In the genomic region with DNA sequence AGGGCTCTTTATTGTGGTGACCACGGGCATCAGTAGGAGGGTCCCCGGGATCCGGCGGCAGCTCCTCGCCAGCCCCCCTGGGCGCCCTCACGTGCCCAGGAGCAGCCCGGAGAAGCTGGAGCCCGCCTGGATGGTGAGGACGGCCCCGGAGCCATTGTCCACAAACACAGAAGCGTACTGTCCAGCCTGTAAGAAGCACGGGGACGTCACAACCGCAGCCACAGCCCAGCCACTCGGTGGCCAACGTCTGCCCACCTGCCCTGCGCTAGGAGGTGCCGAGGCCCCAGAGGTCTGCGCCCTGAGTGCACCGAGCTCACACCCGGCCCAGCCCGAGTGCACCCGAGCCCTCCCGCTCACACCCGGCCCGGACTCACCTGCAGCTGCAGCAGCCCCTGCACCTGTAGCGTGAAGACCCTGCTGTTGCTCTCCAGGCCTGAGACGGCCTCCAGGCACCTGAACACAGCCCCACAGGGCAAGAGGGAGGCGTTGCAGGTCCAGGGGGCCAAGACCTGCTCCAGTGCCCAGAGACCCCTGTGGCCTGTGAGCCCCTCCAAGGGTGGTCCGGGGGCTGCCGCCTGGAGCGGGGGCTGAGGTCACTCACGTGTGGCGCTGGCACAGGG, we compare ENCODE assay signal across 10 cellular contexts. TPM values are rescaled to one million over a fixed set of nuclear protein-coding genes. Genes with fewer than 3 reads are reported as not detected.
"Had no signal": no experiment of that assay in that cellular context is flagged by ENCODE, and none has a peak within 500 bp of the region (broad histone marks: within the 10 kb centered on the region; RNA-seq: fewer than 3 reads in every experiment).

No MANE protein-coding gene starts in this region.

- H2AFZ ChIP-seq: GM23338 had no signal

- DNase-seq: H9, HCEC 1CT, HFFc6, IMR-90, Karpas-422, KBM-7 had no signal

- H3K27ac ChIP-seq: HL-60, KMS-11 had no signal

- H3K4me2 ChIP-seq: GM23338, KMS-11 had no signal

- H3K9ac ChIP-seq: KMS-11 had no signal

- H3K4me3 ChIP-seq: GM23338 had no signal

RNA-seq across cellular contexts. Expression of gene TNFRSF4, which starts 28.6 kb away (rescaled TPM):
- total RNA-seq: GM23338, H1, IMR-90 had no signal
- polyA plus RNA-seq: GM23338 had no signal
